In genomic region chr9:88388886-88389617, GRCh38 we compare ENCODE assay signal across 8 cellular contexts. TPM values are rescaled to one million over a fixed set of nuclear protein-coding genes. Genes with fewer than 3 reads are reported as not detected.
A peak's percentile ranks its signal among the peaks of the same experiment; 100 is the strongest.
DNase-seq lines count a peak whose midpoint lies in the region; ATAC-seq, FAIRE-seq and TF ChIP-seq lines count a peak whose summit lies in the region.

No MANE protein-coding gene starts in this region.

- BruUV-seq in K562 (replicated peaks; lab: Mats Ljungman, UMichigan): no TSS peak

- H3K4me1 ChIP-seq in K562 (replicated peaks in 1 of 2; ENCODE audit: control insufficient read depth in 2 of 2, insufficient read depth in 2 of 2, low read length in 2 of 2): peaks cover 3 to 7% of the 10 kb centered on the region in 2 experiments; a peak in 4 of 5 replicates

- H3K27me3 ChIP-seq in K562 (ENCODE audit: control insufficient read depth in 2 of 2, insufficient read depth in 2 of 2, low read length in 2 of 2): no peaks in the 10 kb centered on the region

- in situ Hi-C loops in K562 (cut with MboI): no loop called here

- TF ChIP-seq CTCF in K562 (IDR thresholded peaks at IDR 0.05 in 2 of 3, conservative IDR thresholded peaks at IDR 0.05 in 1 of 3; ENCODE audit: insufficient read depth in 2 of 3, low read depth in 1 of 3, low read length in 3 of 3) (no peak), retinal pigment epithelial cell (conservative IDR thresholded peaks at IDR 0.05; ENCODE audit: low read depth, low read length) (no peak)

- H3K36me3 ChIP-seq in KOPT-K1 (ENCODE audit: insufficient read depth, low read length) (peaks cover 8% of the 10 kb centered on the region; the same call in 1 of the 2 replicates), K562 (ENCODE audit: control insufficient read depth, insufficient read depth, low read length) (no peaks in the 10 kb centered on the region)

- H3K9ac ChIP-seq in K562 (ENCODE audit: insufficient read depth in 1 of 2, low read depth in 2 of 2, low read length in 2 of 2): peak overlapping the region; percentile 69 to 90

- ATAC-seq in GM21825 (IDR thresholded peaks at IDR 0.05; ENCODE audit: unreplicated experiment): peak; percentile 38
- peak; percentile 74 for ATAC-seq in K562

- peak overlapping the region; percentile 82 for H2AFZ ChIP-seq in K562 (ENCODE audit: low read depth, low read length)

- WGBS in K562 (ENCODE audit: insufficient coverage, low coverage, missing lambda C conversion rate): 2% methylated on average over 27 of the region's 71 CpGs

- intact Hi-C loops in K562 (cut with micrococcal nuclease): loop anchor here (10.0 kb wide), 1 partner anchor 214 kb away; no protein-coding TSS in a partner anchor

- DNase-seq in GM03348 (ENCODE audit: low spot score): peak; percentile 82
- peak in 3 of 5 donors; percentile 15 to 46 (median 40) for DNase-seq in T-helper 1 cell
- DNase-seq in K562 (ENCODE audit: extremely low read depth in 1 of 4, low spot score in 3 of 4): peak; percentile 68 to 87 (median 80)
- DNase-seq in retinal pigment epithelial cell (ENCODE audit: low read depth): no peak
- DNase-seq in globus pallidus (ENCODE audit: low spot score): no peak

- TF ChIP-seq RAD21 in K562 (CRISPR knock-in tag; conservative IDR thresholded peaks at IDR 0.05 in 1 of 2, IDR thresholded peaks at IDR 0.05 in 1 of 2): no peak

- TF ChIP-seq EP300 in K562 (IDR thresholded peaks at IDR 0.05; ENCODE audit: low read length): no peak

- peak; percentile 40 for FAIRE-seq in K562 (lab: Jason Lieb, UNC)

- no peak for TF ChIP-seq POLR2A in K562 (conservative IDR thresholded peaks at IDR 0.05)

- peak overlapping the region; percentile 74 for H3K27ac ChIP-seq in KOPT-K1 (ENCODE audit: low read depth, low read length, poor library complexity, severe bottlenecking)
- peak overlapping the region; percentile 80 for H3K27ac ChIP-seq in K562 (ENCODE audit: extremely low read depth, low read depth, low read length)

- H3K4me3 ChIP-seq in K562 (peak overlapping the region; percentile 59), iPS-11a (ENCODE audit: low read depth, low read length) (peak overlapping the region; percentile 86), retinal pigment epithelial cell (ENCODE audit: low read length) (peak overlapping the region; percentile 86)

- CTCF ChIA-PET in K562 (lab: Yijun Ruan, JAX; ENCODE audit: low intra/inter-chr PET ratio): interaction anchor here (0.6 kb wide), 3 partner anchors 219 to 555 kb away, joined by 3 to 4 read pairs (median 3); no protein-coding TSS in a partner anchor

- H3K9me3 ChIP-seq in KOPT-K1 (ENCODE audit: insufficient read depth, low read length, poor library complexity, severe bottlenecking) (no peaks in the 10 kb centered on the region), K562 (replicated peaks; ENCODE audit: control insufficient read depth, insufficient read depth, low read depth, low read length) (no peaks in the 10 kb centered on the region)

- POLR2A ChIA-PET in K562 (lab: Yijun Ruan, JAX): no interaction called here

- peak overlapping the region; percentile 89 for H3K4me2 ChIP-seq in K562 (ENCODE audit: insufficient read depth, low read length)

- no peaks in the 10 kb centered on the region for H3K9me1 ChIP-seq in K562 (ENCODE audit: control insufficient read depth, insufficient read depth, low read length)

- peaks cover 44% of the 10 kb centered on the region for H3K79me2 ChIP-seq in K562 (ENCODE audit: control insufficient read depth, insufficient read depth, low read length)

- no peaks in the 10 kb centered on the region for H4K20me1 ChIP-seq in K562 (replicated peaks; ENCODE audit: control insufficient read depth, insufficient read depth, low read length)

TF ChIP-seq in K562, 482 proteins besides CTCF, POLR2A, EP300 and RAD21 (continues in another document):
- TF ChIP-seq ZNF639 (CRISPR knock-in tag; conservative IDR thresholded peaks at IDR 0.05 in 1 of 2, IDR thresholded peaks at IDR 0.05 in 1 of 2) (peak in 1 of 2 experiments; percentile 75; a peak in 1 of 4 replicates), CXXC5 (CRISPR knock-in tag; IDR thresholded peaks at IDR 0.05) (peak; percentile 41), KLF13 (tag; IDR thresholded peaks at IDR 0.05; ENCODE audit: borderline replicate concordance, low read depth) (0 out of 2 replicates have a peak, but pooled peaks have one; percentile 20), POLR2G (IDR thresholded peaks at IDR 0.05; ENCODE audit: low read depth, low read length) (peak; percentile 50; the same call in 1 of the 2 replicates), BCOR (IDR thresholded peaks at IDR 0.05) (0 out of 2 replicates have a peak, but pooled peaks have one; percentile 9), NRF1 (conservative IDR thresholded peaks at IDR 0.05 in 1 of 2, IDR thresholded peaks at IDR 0.05 in 1 of 2) (peak; percentile 71 to 78), ZFX (CRISPR knock-in tag; IDR thresholded peaks at IDR 0.05) (peak; percentile 66), L3MBTL2 (IDR thresholded peaks at IDR 0.05) (0 out of 2 replicates have a peak, but pooled peaks have one; percentile 22), ZFPM2 (CRISPR knock-in tag; IDR thresholded peaks at IDR 0.05) (no peak)

RNA-seq across cellular contexts. Expression of gene SPIN1, which starts 0.8 kb away (rescaled TPM):
- total RNA-seq in K562 (2011; cell fraction: chromatin; rRNA removed; ENCODE audit: low replicate concordance): 9.9 and 28.0 TPM in 2 replicates
- total RNA-seq in K562 (2011; cell fraction: nucleolus; rRNA removed): 5.8 and 7.4 TPM in 2 replicates
- total RNA-seq in K562 (2011; cell fraction: nucleoplasm; rRNA removed): 15.0 and 18.2 TPM in 2 replicates
- 10.2 and 15.1 TPM in 2 replicates for total RNA-seq in K562 (2014; rRNA removed)
- total RNA-seq in K562 (2014; rRNA removed; fragmentation: Illumina TruSeq; extraction: Trizol): 19.1 and 22.7 TPM in 2 replicates
- 15.5 and 15.6 TPM in 2 replicates for total RNA-seq in K562 (2015; rRNA removed; fragmentation: Illumina TruSeq; extraction: Trizol)
- 18.9 and 20.5 TPM in 2 replicates for total RNA-seq in K562 (2021)
- 22.9 and 25.7 TPM in 2 replicates for polyA plus RNA-seq in K562 (2011; rRNA removed)
- 7.5 and 19.2 TPM in 2 replicates for polyA plus RNA-seq in K562 (2011; cell fraction: cytosol; rRNA removed)
- polyA plus RNA-seq in K562 (2011; cell fraction: nucleus; rRNA removed): 11.9 and 19.8 TPM in 2 replicates
- polyA plus RNA-seq in K562 (2012): 13.9 and 14.5 TPM in 2 replicates
- 22.3 and 25.1 TPM in 2 replicates for polyA plus RNA-seq in K562 (2014; fragmentation: Illumina TruSeq; extraction: Trizol)
- 1 to 10 TPM; 7.4 to 7.7 TPM for polyA plus RNA-seq in K562 (2014; fragmentation: Nextera tagmentation; extraction: Ambion mirVana)
- polyA plus RNA-seq in K562 (2014; rRNA removed): 14.3 and 17.2 TPM in 2 replicates
- 49.7 and 53.6 TPM in 2 replicates for polyA minus RNA-seq in K562 (2011; rRNA and poly(A)+ RNA removed)
- polyA minus RNA-seq in K562 (2011; cell fraction: cytosol; rRNA and poly(A)+ RNA removed): 17.0 and 20.8 TPM in 2 replicates
- polyA minus RNA-seq in K562 (2011; cell fraction: nucleus; rRNA and poly(A)+ RNA removed): 3.6 and 9.9 TPM in 2 replicates

Comparison
In these comparisons a context has a peak if more than half of its experiments do, and no peak if none do; other contexts are left out.
1. DNase-seq: peak in GM03348 (single experiment), T-helper 1 cell (3 of 5) and K562 (4 of 4); none in retinal pigment epithelial cell (single experiment) and globus pallidus (single experiment).
2. Peak in every context shown above with its lines, with median percentiles within 50 percentile points of each other: H3K4me3 ChIP-seq.